Comparison of ENCODE assay signal across 20 cellular contexts in genomic region chr6:138239774-138240173, GRCh38. TPM values are rescaled to one million over a fixed set of nuclear protein-coding genes. Genes with fewer than 3 reads are reported as not detected.
"Had no signal": no experiment of that assay in that cellular context is flagged by ENCODE, and none has a peak within 500 bp of the region (broad histone marks: within the 10 kb centered on the region; RNA-seq: fewer than 3 reads in every experiment).

No MANE protein-coding gene starts in this region.

- DNase-seq: activated CD4-positive, alpha-beta T cell treated with anti-CD3 and anti-CD28 coated beads for 48 hours; activated CD4-positive, alpha-beta T cell treated with anti-CD3 and anti-CD28 coated beads, Interleukin-2, amount 50 U/mL, for 4 hours; activated CD4-positive, CD25-positive, alpha-beta regulatory T cell treated with anti-CD3 and anti-CD28 coated beads, Interleukin-2, amount 50 U/mL, for 72 hours; activated CD8-positive, alpha-beta memory T cell treated with anti-CD3 and anti-CD28 coated beads, Interleukin-2, amount 50 U/mL, for 48 hours; activated CD8-positive, alpha-beta T cell treated with anti-CD3 and anti-CD28 coated beads, Interleukin-2, amount 10 ng/mL, durations not matched to agents 7 days and 5 days; activated naive CD4-positive, alpha-beta T cell; activated T-cell treated with anti-CD3 and anti-CD28 coated beads, Interleukin-2, amount 50 U/mL, for 1 hour; aorta; central memory CD4-positive, alpha-beta T cell; Karpas-422; NCI-H187; NCI-H345; NCI-H510A; NCI-H526 treated with DMSO at 0.1 percent for 48 hours; PC-3; SHP77 had no signal

- ATAC-seq: activated CD8-positive, alpha-beta T cell treated with anti-CD3 and anti-CD28 coated beads, Interleukin-2, amount 10 ng/mL, durations not matched to agents 7 days and 5 days; K562; PC-3; WTC11 had no signal

- H3K4me3 ChIP-seq: K562 had no signal

RNA-seq across cellular contexts. Expression of gene PBOV1, which starts 21.5 kb away (rescaled TPM):
- total RNA-seq: activated CD8-positive, alpha-beta T cell treated with anti-CD3 and anti-CD28 coated beads, Interleukin-2, amount 10 ng/mL, durations not matched to agents 7 days and 5 days; aorta; bronchial epithelial cell; K562; PC-3; SK-MEL-5; WTC11 had no signal
- polyA plus RNA-seq: aorta, K562 had no signal
